ENCODE assay signal across 8 cellular contexts in genomic region chr1:64743954-64744491, GRCh38. TPM values are rescaled to one million over a fixed set of nuclear protein-coding genes. Genes with fewer than 3 reads are reported as not detected.
DNase-seq lines count a peak whose midpoint lies in the region; ATAC-seq, FAIRE-seq and TF ChIP-seq lines count a peak whose summit lies in the region.

No MANE protein-coding gene starts in this region.

- no peak overlapping the region for H3K27ac Mint-ChIP-seq in activated naive CD4-positive, alpha-beta T cell treated with anti-CD3 and anti-CD28 coated beads, Interleukin-2, amount 10 ng/mL, durations not matched to agents 7 days and 5 days
- H3K27ac Mint-ChIP-seq in activated naive CD8-positive, alpha-beta T cell treated with anti-CD3 and anti-CD28 coated beads, Interleukin-2, amount 10 ng/mL, durations not matched to agents 7 days and 5 days = peak overlapping the region; percentile 84

- no peak for ATAC-seq in activated naive CD8-positive, alpha-beta T cell treated with anti-CD3 and anti-CD28 coated beads, Interleukin-2, amount 10 ng/mL, durations not matched to agents 7 days and 5 days (ENCODE audit: low read depth)
- no peak for ATAC-seq in omental fat pad (ENCODE audit: low FRiP score)

- H3K27me3 Mint-ChIP-seq in activated naive CD4-positive, alpha-beta T cell treated with anti-CD3 and anti-CD28 coated beads, Interleukin-2, amount 10 ng/mL, durations not matched to agents 7 days and 5 days = peaks cover 24% of the 10 kb centered on the region
- peaks cover 11% of the 10 kb centered on the region for H3K27me3 Mint-ChIP-seq in activated naive CD8-positive, alpha-beta T cell treated with anti-CD3 and anti-CD28 coated beads, Interleukin-2, amount 10 ng/mL, durations not matched to agents 7 days and 5 days

- H3K4me1 ChIP-seq in kidney (ENCODE audit: control insufficient read depth in 1 of 2, insufficient read depth in 1 of 2, low read depth in 1 of 2, low read length in 2 of 2) (peaks cover 0 to 9% of the 10 kb centered on the region in 2 donors), tibial nerve (peaks cover 0 to 24% (median 3%) of the 10 kb centered on the region in 4 donors)

- intact Hi-C loops in kidney (cut with DNase I) = no loop called here

- H3K36me3 Mint-ChIP-seq in activated naive CD4-positive, alpha-beta T cell treated with anti-CD3 and anti-CD28 coated beads, Interleukin-2, amount 10 ng/mL, durations not matched to agents 7 days and 5 days = no peaks in the 10 kb centered on the region
- H3K36me3 Mint-ChIP-seq in activated naive CD8-positive, alpha-beta T cell treated with anti-CD3 and anti-CD28 coated beads, Interleukin-2, amount 10 ng/mL, durations not matched to agents 7 days and 5 days = no peaks in the 10 kb centered on the region

- H3K27ac ChIP-seq in kidney (ENCODE audit: low read depth in 2 of 2, low read length in 2 of 2) (no peak overlapping the region), tibial nerve (peak overlapping the region in 2 of 4 donors; percentile 68 to 85)

- no peak for TF ChIP-seq POLR2A in tibial nerve (IDR thresholded peaks at IDR 0.05)

- H3K9me3 Mint-ChIP-seq in activated naive CD4-positive, alpha-beta T cell treated with anti-CD3 and anti-CD28 coated beads, Interleukin-2, amount 10 ng/mL, durations not matched to agents 7 days and 5 days = no peaks in the 10 kb centered on the region
- H3K9me3 Mint-ChIP-seq in activated naive CD8-positive, alpha-beta T cell treated with anti-CD3 and anti-CD28 coated beads, Interleukin-2, amount 10 ng/mL, durations not matched to agents 7 days and 5 days = no peaks in the 10 kb centered on the region

- H3K4me3 Mint-ChIP-seq in activated naive CD4-positive, alpha-beta T cell treated with anti-CD3 and anti-CD28 coated beads, Interleukin-2, amount 10 ng/mL, durations not matched to agents 7 days and 5 days = peak overlapping the region; percentile 83
- H3K4me3 Mint-ChIP-seq in activated naive CD8-positive, alpha-beta T cell treated with anti-CD3 and anti-CD28 coated beads, Interleukin-2, amount 10 ng/mL, durations not matched to agents 7 days and 5 days = peak overlapping the region; percentile 86

- peak overlapping the region; percentile 12 to 65 for H3K9ac ChIP-seq in kidney (ENCODE audit: low read length in 2 of 2)

- TF ChIP-seq CTCF in kidney (IDR thresholded peaks at IDR 0.05; ENCODE audit: borderline replicate concordance, extremely low read depth, insufficient read depth) (no peak), tibial nerve (IDR thresholded peaks at IDR 0.05) (no peak), omental fat pad (IDR thresholded peaks at IDR 0.05) (no peak)

- no peak for DNase-seq in activated naive CD4-positive, alpha-beta T cell treated with anti-CD3 and anti-CD28 coated beads, Interleukin-2, amount 10 ng/mL, durations not matched to agents 7 days and 5 days
- DNase-seq in activated naive CD4-positive, alpha-beta T cell treated with anti-CD3 and anti-CD28 coated beads, Interleukin-2, amount 50 U/mL, for 16 hours = no peak
- DNase-seq in activated naive CD8-positive, alpha-beta T cell treated with anti-CD3 and anti-CD28 coated beads, Interleukin-2, amount 10 ng/mL, durations not matched to agents 7 days and 5 days = no peak
- DNase-seq in kidney (no peak), tibial nerve (ENCODE audit: low spot score in 2 of 2) (no peak), Kasumi-1 (lab: John Stamatoyannopoulos, UW) (no peak), globus pallidus (ENCODE audit: low spot score) (no peak), omental fat pad (ENCODE audit: low spot score) (no peak)

- 17 to 19% methylated on average over 4 of the region's 4 CpGs for WGBS in tibial nerve, 2 donors

- H3K36me3 ChIP-seq in kidney (ENCODE audit: control insufficient read depth in 1 of 2, insufficient read depth in 2 of 2, low read length in 2 of 2) (no peaks in the 10 kb centered on the region), tibial nerve (no peaks in the 10 kb centered on the region)

- H3K27me3 ChIP-seq in tibial nerve = no peaks in the 10 kb centered on the region

- peaks cover 19% of the 10 kb centered on the region for H3K4me1 Mint-ChIP-seq in activated naive CD4-positive, alpha-beta T cell treated with anti-CD3 and anti-CD28 coated beads, Interleukin-2, amount 10 ng/mL, durations not matched to agents 7 days and 5 days
- peaks cover 17% of the 10 kb centered on the region for H3K4me1 Mint-ChIP-seq in activated naive CD8-positive, alpha-beta T cell treated with anti-CD3 and anti-CD28 coated beads, Interleukin-2, amount 10 ng/mL, durations not matched to agents 7 days and 5 days

- H3K4me3 ChIP-seq in kidney (ENCODE audit: low read length in 2 of 2) (peak overlapping the region; percentile 58 to 63), tibial nerve (peak overlapping the region; percentile 28 to 88 (median 69))

- H3K9me3 ChIP-seq in kidney (ENCODE audit: control insufficient read depth in 1 of 2, low read length in 2 of 2) = no peaks in the 10 kb centered on the region
- no peaks in the 10 kb centered on the region for H3K9me3 ChIP-seq in tibial nerve

- no peak for TF ChIP-seq EP300 in tibial nerve (IDR thresholded peaks at IDR 0.05)

- no peak for FAIRE-seq in kidney (lab: Jason Lieb, UNC)

- CTCF ChIA-PET in activated naive CD4-positive, alpha-beta T cell treated with anti-CD3 and anti-CD28 coated beads, Interleukin-2, amount 10 ng/mL, durations not matched to agents 7 days and 5 days (lab: Charles Lee) = interaction anchor here (1.0 to 1.6 kb wide), 3 partner anchors 77 to 81 kb away, joined by 3 to 4 read pairs (median 3); no protein-coding TSS in a partner anchor

- POLR2A ChIA-PET in activated naive CD8-positive, alpha-beta T cell treated with anti-CD3 and anti-CD28 coated beads, Interleukin-2, amount 10 ng/mL, durations not matched to agents 7 days and 5 days (lab: Charles Lee) = no interaction called here

RNA-seq across cellular contexts. Expression of gene RAVER2, which starts 0.9 kb away (rescaled TPM):
- 1 to 10 TPM; 7.7 to 9.2 TPM for total RNA-seq in activated naive CD8-positive, alpha-beta T cell treated with anti-CD3 and anti-CD28 coated beads, Interleukin-2, amount 10 ng/mL, durations not matched to agents 7 days and 5 days
- 9.4 TPM for total RNA-seq in kidney
- 7.7 TPM for polyA plus RNA-seq in kidney (ENCODE audit: insufficient read depth, low read depth, low replicate concordance)
- 1 to 10 TPM; 3.6 to 8.2 (median 4.1) TPM for total RNA-seq in tibial nerve
- total RNA-seq in omental fat pad = 10 to 100 TPM in 3 of 4 donors, 1 to 10 TPM in 1; 6.6 to 14.3 (median 10.3) TPM
